In genomic region chr5:96934291-96934694, GRCh38 we compare ENCODE assay signal across 8 cellular contexts. TPM values are rescaled to one million over a fixed set of nuclear protein-coding genes. Genes with fewer than 3 reads are reported as not detected.
DNase-seq lines count a peak whose midpoint lies in the region; ATAC-seq and TF ChIP-seq lines count a peak whose summit lies in the region.

No MANE protein-coding gene starts in this region.

- ATAC-seq in T-helper 17 cell (no peak), HG02973 (IDR thresholded peaks at IDR 0.05; ENCODE audit: unreplicated experiment) (no peak), GM21515 (IDR thresholded peaks at IDR 0.05; ENCODE audit: unreplicated experiment) (no peak)

- H3K4me2 ChIP-seq in BLaER1 treated with 17β-estradiol and CSF1 and Interleukin-3, amounts not matched to agents 10 nM and 100 nM, result peak overlapping the region; percentile 82 to 97 (median 90)

- no peaks in the 10 kb centered on the region for H3K27me3 ChIP-seq in BLaER1 treated with 17β-estradiol and CSF1 and Interleukin-3, amounts not matched to agents 10 nM and 100 nM
- peaks cover 10% of the 10 kb centered on the region for H3K27me3 ChIP-seq in H7 (ENCODE audit: control insufficient read depth, insufficient read depth, low read length)

- H4K20me1 ChIP-seq in BLaER1 treated with 17β-estradiol and CSF1 and Interleukin-3, amounts not matched to agents 10 nM and 100 nM, result peaks cover 0 to 25% (median 11%) of the 10 kb centered on the region in 11 experiments; a peak in 12 of 22 replicates

- no peaks in the 10 kb centered on the region for H3K9me3 ChIP-seq in BLaER1 treated with 17β-estradiol and CSF1 and Interleukin-3, amounts not matched to agents 10 nM and 100 nM (replicated peaks in 1 of 11)
- H3K9me3 ChIP-seq in T-helper 17 cell (ENCODE audit: control insufficient read depth, low read length, poor library complexity, severe bottlenecking), result no peaks in the 10 kb centered on the region

- no peaks in the 10 kb centered on the region for H3K36me3 ChIP-seq in BLaER1 treated with 17β-estradiol and CSF1 and Interleukin-3, amounts not matched to agents 10 nM and 100 nM
- no peaks in the 10 kb centered on the region for H3K36me3 ChIP-seq in H7 (replicated peaks; ENCODE audit: control insufficient read depth, insufficient read depth, low read length)

- peak overlapping the region; percentile 78 to 98 (median 95) for H3K27ac ChIP-seq in BLaER1 treated with 17β-estradiol and CSF1 and Interleukin-3, amounts not matched to agents 10 nM and 100 nM

- H3K4me1 ChIP-seq in BLaER1 treated with 17β-estradiol and CSF1 and Interleukin-3, amounts not matched to agents 10 nM and 100 nM, result peaks cover 52 to 66% (median 64%) of the 10 kb centered on the region in 10 experiments

- peak overlapping the region; percentile 98 for H3K27ac Mint-ChIP-seq in T-helper 17 cell

- peak overlapping the region; percentile 89 to 97 (median 92) for H3K9ac ChIP-seq in BLaER1 treated with 17β-estradiol and CSF1 and Interleukin-3, amounts not matched to agents 10 nM and 100 nM

- peak overlapping the region; percentile 96 for H3K4me3 Mint-ChIP-seq in T-helper 17 cell

- no peak for TF ChIP-seq CTCF in fibroblast of pulmonary artery (IDR thresholded peaks at IDR 0.05; ENCODE audit: low read length, missing control alignments)

- DNase-seq in H7 (no peak), T-helper 17 cell (no peak), fibroblast of pulmonary artery (ENCODE audit: low read depth) (no peak), renal cortical epithelial cell (ENCODE audit: low read depth) (peak; percentile 45), midbrain (lab: John Stamatoyannopoulos, UW) (no peak)

- H3K27me3 Mint-ChIP-seq in T-helper 17 cell, result no peaks in the 10 kb centered on the region

- H3K36me3 Mint-ChIP-seq in T-helper 17 cell (ENCODE audit: low read depth), result no peaks in the 10 kb centered on the region

- peaks cover 54% of the 10 kb centered on the region for H3K4me1 Mint-ChIP-seq in T-helper 17 cell

- H3K4me3 ChIP-seq in BLaER1 treated with 17β-estradiol and CSF1 and Interleukin-3, amounts not matched to agents 10 nM and 100 nM, result peak overlapping the region; percentile 74 to 90 (median 78)
- H3K4me3 ChIP-seq in H7 (ENCODE audit: insufficient read depth, low read depth, low read length) (peak overlapping the region; percentile 91), fibroblast of pulmonary artery (replicated peaks; ENCODE audit: low read depth, low read length) (peak overlapping the region; percentile 82)

RNA-seq across cellular contexts. Expression of gene LNPEP, which starts 1.6 kb away (rescaled TPM):
- total RNA-seq in H7 (2014; rRNA removed; shearing (Covaris generic)), result 2.8 and 3.7 TPM in 2 replicates
- total RNA-seq in T-helper 17 cell, result 10 to 100 TPM; 72.4 to 80.7 TPM
- total RNA-seq in renal cortical epithelial cell, result 72.9 and 122 TPM in 2 replicates

RNA-seq across cellular contexts. Expression of gene ERAP2, which starts 58.0 kb away (rescaled TPM):
- total RNA-seq in H7 (2014; rRNA removed; shearing (Covaris generic)), result 0.67 TPM in 1 of 2 replicates, not detected in the other
- total RNA-seq in T-helper 17 cell (10 to 100 TPM; 42.7 to 65.6 TPM), renal cortical epithelial cell (6.4 and 184 TPM in 2 replicates)

Comparison
In these comparisons a context has a peak if more than half of its experiments do, and no peak if none do; other contexts are left out.
1. RNA of gene LNPEP, which starts 1.6 kb away (total RNA-seq): 72.9 to 122 TPM in renal cortical epithelial cell and 72.4 to 80.7 TPM in T-helper 17 cell; 2.8 to 3.7 TPM in H7; every median in the first group is over 10 times any median in the second.
2. Peak in every context shown above with its lines, with median percentiles within 50 percentile points of each other: H3K4me3 ChIP-seq.